Comparison of ENCODE assay signal across 4 cellular contexts in genomic region chr15:23576034-23576433, GRCh38. TPM values are rescaled to one million over a fixed set of nuclear protein-coding genes. Genes with fewer than 3 reads are reported as not detected.
"Had no signal": no experiment of that assay in that cellular context is flagged by ENCODE, and none has a peak within 500 bp of the region (broad histone marks: within the 10 kb centered on the region; RNA-seq: fewer than 3 reads in every experiment).

No MANE protein-coding gene starts in this region.

- ATAC-seq: GM12878 had no signal

- H3K4me3 ChIP-seq: GM12878 had no signal

- DNase-seq: GDM1, GF-D8 had no signal

RNA-seq across cellular contexts. Expression of gene MKRN3, which starts 10.6 kb away (rescaled TPM):
- total RNA-seq: G401, GM12878 had no signal
